ENCODE assay signal across 10 cellular contexts in genomic region chr22:23204541-23205157, GRCh38. TPM values are rescaled to one million over a fixed set of nuclear protein-coding genes. Genes with fewer than 3 reads are reported as not detected.
A peak's percentile ranks its signal among the peaks of the same experiment; 100 is the strongest.
DNase-seq lines count a peak whose midpoint lies in the region; FAIRE-seq and TF ChIP-seq lines count a peak whose summit lies in the region.
"Had no signal": no experiment of that assay in that cellular context is flagged by ENCODE, and none has a peak within 500 bp of the region (broad histone marks: within the 10 kb centered on the region; RNA-seq: fewer than 3 reads in every experiment).

No MANE protein-coding gene starts in this region.

- no peak overlapping the region for H3K4me3 Mint-ChIP-seq in nephron
- H3K4me3 Mint-ChIP-seq in activated CD4-positive, alpha-beta T cell treated with anti-CD3 and anti-CD28 coated beads, Interleukin-2, amount 10 ng/mL, durations not matched to agents 24 days and 14 days = no peak overlapping the region

- H3K27ac ChIP-seq in epithelial cell of prostate = peak overlapping the region; percentile 39

- intact Hi-C loops in activated CD4-positive, alpha-beta T cell treated with anti-CD3 and anti-CD28 coated beads, Interleukin-2, amount 10 ng/mL, durations not matched to agents 24 days and 14 days (cut with micrococcal nuclease) = no loop called here

- H3K4me1 Mint-ChIP-seq in nephron = peaks cover 43% of the 10 kb centered on the region
- peaks cover 6% of the 10 kb centered on the region for H3K4me1 Mint-ChIP-seq in activated CD4-positive, alpha-beta T cell treated with anti-CD3 and anti-CD28 coated beads, Interleukin-2, amount 10 ng/mL, durations not matched to agents 24 days and 14 days

- TF ChIP-seq POLR2A in GM12892 (IDR thresholded peaks at IDR 0.05; ENCODE audit: low read depth, low read length) = no peak

- no peaks in the 10 kb centered on the region for H3K9me3 Mint-ChIP-seq in nephron
- H3K9me3 Mint-ChIP-seq in activated CD4-positive, alpha-beta T cell treated with anti-CD3 and anti-CD28 coated beads, Interleukin-2, amount 10 ng/mL, durations not matched to agents 24 days and 14 days = no peaks in the 10 kb centered on the region

- POLR2A ChIA-PET in GM10248 (lab: Yijun Ruan, JAX) = no interaction called here

- peak overlapping the region; percentile 54 to 80 (median 78) for H3K27ac Mint-ChIP-seq in nephron
- no peak overlapping the region for H3K27ac Mint-ChIP-seq in activated CD4-positive, alpha-beta T cell treated with anti-CD3 and anti-CD28 coated beads, Interleukin-2, amount 10 ng/mL, durations not matched to agents 24 days and 14 days

- DNase-seq in AG20443 (ENCODE audit: low spot score) (peak; percentile 35), NCI-H226 (peak; percentile 75), epithelial cell of prostate (ENCODE audit: low read depth, low spot score) (no peak), GM12892 (ENCODE audit: insufficient read length) (no peak), GM10248 (ENCODE audit: extremely low spot score) (no peak), NCI-H82 (lab: John Stamatoyannopoulos, UW) (no peak)
- no peak for DNase-seq in activated CD4-positive, alpha-beta T cell treated with anti-CD3 and anti-CD28 coated beads, Interleukin-2, amount 10 ng/mL, durations not matched to agents 24 days and 14 days
- DNase-seq: activated CD4-positive, alpha-beta T cell treated with anti-CD3 and anti-CD28 coated beads for 1 hour had no signal

- no peak for TF ChIP-seq CTCF in nephron (IDR thresholded peaks at IDR 0.05; ENCODE audit: unreplicated experiment in 3 of 3)
- no peak for TF ChIP-seq CTCF in GM10248 (IDR thresholded peaks at IDR 0.05; ENCODE audit: control extremely low read depth, extremely low read depth, low read depth, missing control alignments)

- peaks cover 18% of the 10 kb centered on the region for H3K36me3 Mint-ChIP-seq in nephron (ENCODE audit: low read depth)
- H3K36me3 Mint-ChIP-seq in activated CD4-positive, alpha-beta T cell treated with anti-CD3 and anti-CD28 coated beads, Interleukin-2, amount 10 ng/mL, durations not matched to agents 24 days and 14 days (ENCODE audit: low read depth) = peaks cover 12% of the 10 kb centered on the region

- no peaks in the 10 kb centered on the region for H3K27me3 Mint-ChIP-seq in nephron (ENCODE audit: low read depth)
- H3K27me3 Mint-ChIP-seq in activated CD4-positive, alpha-beta T cell treated with anti-CD3 and anti-CD28 coated beads, Interleukin-2, amount 10 ng/mL, durations not matched to agents 24 days and 14 days = no peaks in the 10 kb centered on the region

- CTCF ChIA-PET in GM10248 (lab: Yijun Ruan, JAX) = interaction anchor here (1.7 kb wide), 1 partner anchor 94 kb away, joined by 3 read pairs; no protein-coding TSS in a partner anchor

- no peak for FAIRE-seq in GM12892 (lab: Jason Lieb, UNC)
- FAIRE-seq: astrocyte had no signal

RNA-seq across cellular contexts. Expression of gene BCR, which starts 24.3 kb away (rescaled TPM):
- 9.2 TPM for polyA plus RNA-seq in GM12892 (2012; ENCODE audit: missing spikeins)
- total RNA-seq in activated CD4-positive, alpha-beta T cell treated with anti-CD3 and anti-CD28 coated beads, Interleukin-2, amount 10 ng/mL, durations not matched to agents 24 days and 14 days = 45.1 and 47.4 TPM in 2 replicates

RNA-seq across cellular contexts. Expression of gene RAB36, which starts 59.4 kb away (rescaled TPM):
- not detected for polyA plus RNA-seq in GM12892 (2012; ENCODE audit: missing spikeins)
- total RNA-seq in activated CD4-positive, alpha-beta T cell treated with anti-CD3 and anti-CD28 coated beads, Interleukin-2, amount 10 ng/mL, durations not matched to agents 24 days and 14 days = not detected in 2 replicates

Comparison
In these comparisons a context has a peak if more than half of its experiments do, and no peak if none do; other contexts are left out.
1. DNase-seq: peak in AG20443 (single experiment) and NCI-H226 (single experiment); none in epithelial cell of prostate (single experiment), GM12892 (single experiment), GM10248 (single experiment), NCI-H82 (single experiment) and activated CD4-positive, alpha-beta T cell treated with anti-CD3 and anti-CD28 coated beads, Interleukin-2, amount 10 ng/mL, durations not matched to agents 24 days and 14 days (single experiment).